Comparison of ENCODE assay signal across 1 cellular context in the genomic region with DNA sequence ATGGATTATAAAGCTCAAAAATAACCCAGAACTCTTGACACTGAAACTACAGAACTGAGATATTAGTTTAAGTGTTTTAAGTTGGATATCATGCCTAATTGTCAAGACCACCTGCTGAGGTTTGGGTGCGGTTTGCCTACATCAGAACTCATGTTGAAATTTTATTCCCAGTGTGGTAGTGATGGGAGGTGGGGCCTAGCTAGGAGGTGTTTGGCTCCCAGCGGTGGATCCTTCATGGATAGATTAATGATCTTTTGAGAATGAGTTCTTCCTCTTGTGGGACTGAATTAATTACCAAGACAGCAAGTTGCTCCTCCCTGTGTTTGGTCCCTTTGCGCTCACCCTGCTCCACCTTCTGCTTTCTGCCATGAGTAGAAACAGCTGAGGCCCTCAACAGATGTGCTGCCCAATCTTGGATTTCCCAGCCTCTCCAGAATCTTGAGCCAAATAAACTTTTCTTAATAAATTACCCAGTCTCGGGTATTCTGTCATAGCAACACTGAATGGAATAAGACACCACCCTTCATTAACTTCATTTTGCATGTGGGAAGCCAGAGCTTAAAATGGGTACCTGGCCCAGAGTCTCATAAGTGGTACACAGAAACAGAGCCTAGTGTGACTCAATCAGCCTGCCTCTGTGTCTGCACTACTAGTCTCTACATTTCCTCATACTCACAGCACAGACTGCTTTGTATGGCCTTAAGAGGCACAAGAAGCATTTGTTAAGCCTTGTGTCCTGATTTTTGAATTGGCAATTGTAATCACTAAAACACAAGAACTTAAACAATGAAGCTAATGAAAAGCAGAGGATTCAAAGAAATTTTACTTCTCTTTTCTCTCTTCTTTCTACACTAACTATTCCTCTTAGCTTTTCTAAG.
TF ChIP-seq lines count a peak whose summit lies in the region.

No MANE protein-coding gene starts in this region.

TF ChIP-seq in GM23338, 12 proteins besides CTCF, POLR2A, EP300 and RAD21 (continued from another document):
- TF ChIP-seq, protein P1, sequence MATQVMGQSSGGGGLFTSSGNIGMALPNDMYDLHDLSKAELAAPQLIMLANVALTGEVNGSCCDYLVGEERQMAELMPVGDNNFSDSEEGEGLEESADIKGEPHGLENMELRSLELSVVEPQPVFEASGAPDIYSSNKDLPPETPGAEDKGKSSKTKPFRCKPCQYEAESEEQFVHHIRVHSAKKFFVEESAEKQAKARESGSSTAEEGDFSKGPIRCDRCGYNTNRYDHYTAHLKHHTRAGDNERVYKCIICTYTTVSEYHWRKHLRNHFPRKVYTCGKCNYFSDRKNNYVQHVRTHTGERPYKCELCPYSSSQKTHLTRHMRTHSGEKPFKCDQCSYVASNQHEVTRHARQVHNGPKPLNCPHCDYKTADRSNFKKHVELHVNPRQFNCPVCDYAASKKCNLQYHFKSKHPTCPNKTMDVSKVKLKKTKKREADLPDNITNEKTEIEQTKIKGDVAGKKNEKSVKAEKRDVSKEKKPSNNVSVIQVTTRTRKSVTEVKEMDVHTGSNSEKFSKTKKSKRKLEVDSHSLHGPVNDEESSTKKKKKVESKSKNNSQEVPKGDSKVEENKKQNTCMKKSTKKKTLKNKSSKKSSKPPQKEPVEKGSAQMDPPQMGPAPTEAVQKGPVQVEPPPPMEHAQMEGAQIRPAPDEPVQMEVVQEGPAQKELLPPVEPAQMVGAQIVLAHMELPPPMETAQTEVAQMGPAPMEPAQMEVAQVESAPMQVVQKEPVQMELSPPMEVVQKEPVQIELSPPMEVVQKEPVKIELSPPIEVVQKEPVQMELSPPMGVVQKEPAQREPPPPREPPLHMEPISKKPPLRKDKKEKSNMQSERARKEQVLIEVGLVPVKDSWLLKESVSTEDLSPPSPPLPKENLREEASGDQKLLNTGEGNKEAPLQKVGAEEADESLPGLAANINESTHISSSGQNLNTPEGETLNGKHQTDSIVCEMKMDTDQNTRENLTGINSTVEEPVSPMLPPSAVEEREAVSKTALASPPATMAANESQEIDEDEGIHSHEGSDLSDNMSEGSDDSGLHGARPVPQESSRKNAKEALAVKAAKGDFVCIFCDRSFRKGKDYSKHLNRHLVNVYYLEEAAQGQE (IDR thresholded peaks at IDR 0.05; ENCODE audit: unreplicated experiment): no peak
- TF ChIP-seq CREB1 (CRISPR knock-in tag; IDR thresholded peaks at IDR 0.05; ENCODE audit: low read depth) (no peak), JUNB (IDR thresholded peaks at IDR 0.05; ENCODE audit: unreplicated experiment) (no peak), EZH2 (IDR thresholded peaks at IDR 0.05; ENCODE audit: low read depth, unreplicated experiment) (no peak), POLR2AphosphoS5 (IDR thresholded peaks at IDR 0.05; ENCODE audit: low read depth) (no peak), ZNF114 (CRISPR knock-in tag; IDR thresholded peaks at IDR 0.05) (no peak), STAT1 (IDR thresholded peaks at IDR 0.05; ENCODE audit: unreplicated experiment) (no peak), ZNF331 (CRISPR knock-in tag; IDR thresholded peaks at IDR 0.05; ENCODE audit: low read depth) (no peak), EZH2phosphoT487 (IDR thresholded peaks at IDR 0.05; ENCODE audit: unreplicated experiment) (no peak)
- TF ChIP-seq, protein P2, sequence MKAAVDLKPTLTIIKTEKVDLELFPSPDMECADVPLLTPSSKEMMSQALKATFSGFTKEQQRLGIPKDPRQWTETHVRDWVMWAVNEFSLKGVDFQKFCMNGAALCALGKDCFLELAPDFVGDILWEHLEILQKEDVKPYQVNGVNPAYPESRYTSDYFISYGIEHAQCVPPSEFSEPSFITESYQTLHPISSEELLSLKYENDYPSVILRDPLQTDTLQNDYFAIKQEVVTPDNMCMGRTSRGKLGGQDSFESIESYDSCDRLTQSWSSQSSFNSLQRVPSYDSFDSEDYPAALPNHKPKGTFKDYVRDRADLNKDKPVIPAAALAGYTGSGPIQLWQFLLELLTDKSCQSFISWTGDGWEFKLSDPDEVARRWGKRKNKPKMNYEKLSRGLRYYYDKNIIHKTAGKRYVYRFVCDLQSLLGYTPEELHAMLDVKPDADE (IDR thresholded peaks at IDR 0.05): no peak
- TF ChIP-seq, protein P3, sequence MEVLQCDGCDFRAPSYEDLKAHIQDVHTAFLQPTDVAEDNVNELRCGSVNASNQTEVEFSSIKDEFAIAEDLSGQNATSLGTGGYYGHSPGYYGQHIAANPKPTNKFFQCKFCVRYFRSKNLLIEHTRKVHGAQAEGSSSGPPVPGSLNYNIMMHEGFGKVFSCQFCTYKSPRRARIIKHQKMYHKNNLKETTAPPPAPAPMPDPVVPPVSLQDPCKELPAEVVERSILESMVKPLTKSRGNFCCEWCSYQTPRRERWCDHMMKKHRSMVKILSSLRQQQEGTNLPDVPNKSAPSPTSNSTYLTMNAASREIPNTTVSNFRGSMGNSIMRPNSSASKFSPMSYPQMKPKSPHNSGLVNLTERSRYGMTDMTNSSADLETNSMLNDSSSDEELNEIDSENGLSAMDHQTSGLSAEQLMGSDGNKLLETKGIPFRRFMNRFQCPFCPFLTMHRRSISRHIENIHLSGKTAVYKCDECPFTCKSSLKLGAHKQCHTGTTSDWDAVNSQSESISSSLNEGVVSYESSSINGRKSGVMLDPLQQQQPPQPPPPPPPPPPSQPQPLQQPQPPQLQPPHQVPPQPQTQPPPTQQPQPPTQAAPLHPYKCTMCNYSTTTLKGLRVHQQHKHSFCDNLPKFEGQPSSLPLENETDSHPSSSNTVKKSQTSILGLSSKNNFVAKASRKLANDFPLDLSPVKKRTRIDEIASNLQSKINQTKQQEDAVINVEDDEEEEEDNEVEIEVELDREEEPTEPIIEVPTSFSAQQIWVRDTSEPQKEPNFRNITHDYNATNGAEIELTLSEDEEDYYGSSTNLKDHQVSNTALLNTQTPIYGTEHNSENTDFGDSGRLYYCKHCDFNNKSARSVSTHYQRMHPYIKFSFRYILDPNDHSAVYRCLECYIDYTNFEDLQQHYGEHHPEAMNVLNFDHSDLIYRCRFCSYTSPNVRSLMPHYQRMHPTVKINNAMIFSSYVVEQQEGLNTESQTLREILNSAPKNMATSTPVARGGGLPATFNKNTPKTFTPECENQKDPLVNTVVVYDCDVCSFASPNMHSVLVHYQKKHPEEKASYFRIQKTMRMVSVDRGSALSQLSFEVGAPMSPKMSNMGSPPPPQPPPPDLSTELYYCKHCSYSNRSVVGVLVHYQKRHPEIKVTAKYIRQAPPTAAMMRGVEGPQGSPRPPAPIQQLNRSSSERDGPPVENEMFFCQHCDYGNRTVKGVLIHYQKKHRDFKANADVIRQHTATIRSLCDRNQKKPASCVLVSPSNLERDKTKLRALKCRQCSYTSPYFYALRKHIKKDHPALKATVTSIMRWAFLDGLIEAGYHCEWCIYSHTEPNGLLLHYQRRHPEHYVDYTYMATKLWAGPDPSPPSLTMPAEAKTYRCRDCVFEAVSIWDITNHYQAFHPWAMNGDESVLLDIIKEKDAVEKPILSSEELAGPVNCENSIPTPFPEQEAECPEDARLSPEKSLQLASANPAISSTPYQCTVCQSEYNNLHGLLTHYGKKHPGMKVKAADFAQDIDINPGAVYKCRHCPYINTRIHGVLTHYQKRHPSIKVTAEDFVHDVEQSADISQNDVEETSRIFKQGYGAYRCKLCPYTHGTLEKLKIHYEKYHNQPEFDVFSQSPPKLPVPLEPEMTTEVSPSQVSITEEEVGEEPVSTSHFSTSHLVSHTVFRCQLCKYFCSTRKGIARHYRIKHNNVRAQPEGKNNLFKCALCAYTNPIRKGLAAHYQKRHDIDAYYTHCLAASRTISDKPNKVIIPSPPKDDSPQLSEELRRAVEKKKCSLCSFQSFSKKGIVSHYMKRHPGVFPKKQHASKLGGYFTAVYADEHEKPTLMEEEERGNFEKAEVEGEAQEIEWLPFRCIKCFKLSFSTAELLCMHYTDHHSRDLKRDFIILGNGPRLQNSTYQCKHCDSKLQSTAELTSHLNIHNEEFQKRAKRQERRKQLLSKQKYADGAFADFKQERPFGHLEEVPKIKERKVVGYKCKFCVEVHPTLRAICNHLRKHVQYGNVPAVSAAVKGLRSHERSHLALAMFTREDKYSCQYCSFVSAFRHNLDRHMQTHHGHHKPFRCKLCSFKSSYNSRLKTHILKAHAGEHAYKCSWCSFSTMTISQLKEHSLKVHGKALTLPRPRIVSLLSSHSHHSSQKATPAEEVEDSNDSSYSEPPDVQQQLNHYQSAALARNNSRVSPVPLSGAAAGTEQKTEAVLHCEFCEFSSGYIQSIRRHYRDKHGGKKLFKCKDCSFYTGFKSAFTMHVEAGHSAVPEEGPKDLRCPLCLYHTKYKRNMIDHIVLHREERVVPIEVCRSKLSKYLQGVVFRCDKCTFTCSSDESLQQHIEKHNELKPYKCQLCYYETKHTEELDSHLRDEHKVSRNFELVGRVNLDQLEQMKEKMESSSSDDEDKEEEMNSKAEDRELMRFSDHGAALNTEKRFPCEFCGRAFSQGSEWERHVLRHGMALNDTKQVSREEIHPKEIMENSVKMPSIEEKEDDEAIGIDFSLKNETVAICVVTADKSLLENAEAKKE (CRISPR knock-in tag; IDR thresholded peaks at IDR 0.05): no peak
